ENCODE assay signal across 31 cellular contexts in genomic region chr7:33959676-33960075, GRCh38. TPM values are rescaled to one million over a fixed set of nuclear protein-coding genes. Genes with fewer than 3 reads are reported as not detected.
"Had no signal": no experiment of that assay in that cellular context is flagged by ENCODE, and none has a peak within 500 bp of the region (broad histone marks: within the 10 kb centered on the region; RNA-seq: fewer than 3 reads in every experiment).

No MANE protein-coding gene starts in this region.

- H3K4me1 Mint-ChIP-seq: immature natural killer cell; mesothelial cell of epicardium; naive B cell; natural killer cell; nephron progenitor cell; stimulated activated naive B cell treated with anti-CD40 and anti-IgM and Interleukin-4, amounts not matched to agents 10 μg/mL and 1 μg/mL and 100 μg/mL, for 72 hours had no signal

- H3K36me3 Mint-ChIP-seq: immature natural killer cell; mesothelial cell of epicardium; naive B cell; natural killer cell; neural progenitor cell; stimulated activated naive B cell treated with anti-CD40 and anti-IgM and Interleukin-4, amounts not matched to agents 10 μg/mL and 1 μg/mL and 100 μg/mL, for 72 hours had no signal

- H3K36me3 ChIP-seq: left lung, neural progenitor cell, neutrophil, ovary, right atrium auricular region, right lobe of liver, stomach, suprapubic skin, thoracic aorta, tibial artery, upper lobe of right lung had no signal

- H3K4me3 ChIP-seq: left lung, lung, neural progenitor cell, ovary, right atrium auricular region, right lobe of liver, skin epidermis, stomach, suprapubic skin, thoracic aorta, tibial artery, upper lobe of right lung had no signal

- H3K9me3 Mint-ChIP-seq: immature natural killer cell, mesothelial cell of epicardium, naive B cell, natural killer cell, nephron progenitor cell, neural progenitor cell had no signal

- H3K9me3 ChIP-seq: left lung, neutrophil, ovary, right atrium auricular region, right lobe of liver, stomach, suprapubic skin, thoracic aorta, tibial artery, upper lobe of right lung had no signal

- DNase-seq: hypothalamus; immature natural killer cell; kidney; left colon; left lung; mesendoderm; naive B cell; natural killer cell; nephron progenitor cell; occipital lobe; ovary; right lobe of liver; stimulated activated CD4-positive, alpha-beta T cell treated with anti-CD3 and anti-CD28 coated beads, Interleukin-12 subunit alpha, Interleukin-12 subunit beta, amount 100 ng/mL, for 4 hours; stimulated activated CD4-positive, alpha-beta T cell treated with anti-CD3 and anti-CD28 coated beads, Interleukin-15, amount 100 ng/mL, for 24 hours; stimulated activated CD4-positive, alpha-beta T cell treated with anti-CD3 and anti-CD28 coated beads, Interleukin-2, amount 100 ng/mL, for 24 hours; stimulated activated CD4-positive, alpha-beta T cell treated with anti-CD3 and anti-CD28 coated beads, Interleukin-4, amount 100 ng/mL, for 1 hour; stimulated activated naive B cell treated with anti-CD40 and anti-IgM and Interleukin-4, amounts not matched to agents 10 μg/mL and 1 μg/mL and 100 μg/mL, for 72 hours; stimulated activated naive CD8-positive, alpha-beta T cell treated with anti-CD3 and anti-CD28 coated beads, Interleukin-15, Interleukin-2, amounts not matched to agents 100 U/mL and 50 U/mL, for 24 hours; stomach; tibial artery; trophoblast cell; upper lobe of right lung had no signal

- H2AFZ ChIP-seq: neural progenitor cell had no signal

- H3K27ac ChIP-seq: left lung, neural progenitor cell, neutrophil, ovary, right atrium auricular region, right lobe of liver, skin epidermis, stomach, suprapubic skin, thoracic aorta, tibial artery, upper lobe of right lung had no signal

- H3K4me2 ChIP-seq: neural progenitor cell had no signal

- H3K4me1 ChIP-seq: left lung, neural progenitor cell, right atrium auricular region, right lobe of liver, upper lobe of right lung had no signal

- H3K9ac ChIP-seq: neural progenitor cell had no signal

- H3K4me3 Mint-ChIP-seq: immature natural killer cell; mesothelial cell of epicardium; naive B cell; natural killer cell; nephron progenitor cell; neural progenitor cell; stimulated activated naive B cell treated with anti-CD40 and anti-IgM and Interleukin-4, amounts not matched to agents 10 μg/mL and 1 μg/mL and 100 μg/mL, for 72 hours had no signal

- H3K27ac Mint-ChIP-seq: immature natural killer cell; mesothelial cell of epicardium; natural killer cell; nephron progenitor cell; neural progenitor cell; progenitor cell of endocrine pancreas; stimulated activated naive B cell treated with anti-CD40 and anti-IgM and Interleukin-4, amounts not matched to agents 10 μg/mL and 1 μg/mL and 100 μg/mL, for 72 hours had no signal

- H3K27me3 ChIP-seq: left lung, neural progenitor cell, neutrophil, ovary, right atrium auricular region, right lobe of liver, stomach, tibial artery, upper lobe of right lung had no signal

RNA-seq across cellular contexts. Expression of gene BMPER, which starts 54.3 kb away (rescaled TPM):
- polyA plus RNA-seq: immature natural killer cell had no signal
